In genomic region chr20:63957004-63957689, GRCh38 we compare ENCODE assay signal across 8 cellular contexts. TPM values are rescaled to one million over a fixed set of nuclear protein-coding genes. Genes with fewer than 3 reads are reported as not detected.
DNase-seq lines count a peak whose midpoint lies in the region; ATAC-seq and TF ChIP-seq lines count a peak whose summit lies in the region.

No MANE protein-coding gene starts in this region.

- H3K4me1 ChIP-seq in lower lobe of right lung: peaks cover 46% of the 10 kb centered on the region

- peak; percentile 13 for ATAC-seq in HG02610 (IDR thresholded peaks at IDR 0.05; ENCODE audit: unreplicated experiment)
- peak; percentile 46 to 56 for ATAC-seq in lower lobe of right lung
- ATAC-seq in GM21825 (IDR thresholded peaks at IDR 0.05; ENCODE audit: unreplicated experiment): no peak

- no peaks in the 10 kb centered on the region for H3K27me3 ChIP-seq in lower lobe of right lung (ENCODE audit: low read depth)

- intact Hi-C loops in lower lobe of right lung (cut with DNase I): no loop called here

- H3K9me3 ChIP-seq in lower lobe of right lung: no peaks in the 10 kb centered on the region

- peaks cover 19% of the 10 kb centered on the region for H3K36me3 ChIP-seq in lower lobe of right lung

- peak; percentile 95 for DNase-seq in DMS53 (lab: John Stamatoyannopoulos, UW)
- DNase-seq in NCI-H226: peak; percentile 65
- peak; percentile 65 for DNase-seq in activated CD4-positive, alpha-beta T cell treated with anti-CD3 and anti-CD28 coated beads, Interleukin-2, amount 50 U/mL, for 1 hour
- DNase-seq in ecto neural progenitor cell (ENCODE audit: low spot score): peak; percentile 74
- DNase-seq in lower lobe of right lung: no peak
- peak; percentile 31 for DNase-seq in stimulated activated CD8-positive, alpha-beta memory T cell treated with anti-CD3 and anti-CD28 coated beads, Interleukin-15, amount 100 ng/mL, for 24 hours (ENCODE audit: low read depth)

- peak overlapping the region; percentile 63 for H3K27ac ChIP-seq in lower lobe of right lung

- no peak for TF ChIP-seq CTCF in lower lobe of right lung (IDR thresholded peaks at IDR 0.05)

- peak overlapping the region; percentile 86 for H3K4me3 ChIP-seq in lower lobe of right lung

RNA-seq across cellular contexts. Expression of gene UCKL1, which starts 0.9 kb away (rescaled TPM):
- 31.5 TPM for total RNA-seq in lower lobe of right lung

RNA-seq across cellular contexts. Expression of gene ZNF512B, which starts 12.6 kb away (rescaled TPM):
- total RNA-seq in lower lobe of right lung: 13.7 TPM

RNA-seq across cellular contexts. Expression of gene SAMD10, which starts 22.3 kb away (rescaled TPM):
- total RNA-seq in lower lobe of right lung: 3.6 TPM

RNA-seq across cellular contexts. Expression of gene PRPF6, which starts 23.8 kb away (rescaled TPM):
- total RNA-seq in lower lobe of right lung: 57.2 TPM
